Comparison of ENCODE assay signal across 8 cellular contexts in the genomic region with DNA sequence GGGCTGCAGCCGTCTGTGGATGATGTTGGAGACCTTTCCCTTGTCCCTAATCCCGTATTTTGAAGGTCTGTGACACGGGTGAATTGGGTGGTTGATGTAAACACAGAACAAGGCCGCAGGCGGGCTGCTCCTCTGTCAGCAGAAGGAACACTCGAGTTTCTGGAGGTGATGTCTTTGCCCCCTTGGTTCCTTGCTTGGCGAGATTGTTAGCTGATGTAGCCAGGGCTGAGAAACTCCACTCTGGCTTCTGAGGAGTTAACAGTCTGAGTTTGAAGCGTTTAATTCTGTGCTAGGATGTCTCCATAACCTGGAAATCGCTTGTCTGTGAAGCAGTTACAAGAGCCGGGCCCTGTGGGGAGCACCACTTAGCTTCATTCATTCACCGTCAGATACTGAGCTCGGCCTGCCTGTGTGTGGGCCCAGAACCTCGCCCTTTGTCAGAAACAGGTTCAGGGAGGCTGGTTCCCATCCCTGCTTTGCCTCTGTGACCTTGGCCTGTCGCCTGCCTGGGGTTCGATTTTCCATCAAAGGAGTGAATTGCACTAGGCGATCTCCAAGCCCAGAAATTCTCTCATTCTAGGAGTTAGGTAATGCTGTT. TPM values are rescaled to one million over a fixed set of nuclear protein-coding genes. Genes with fewer than 3 reads are reported as not detected.
DNase-seq lines count a peak whose midpoint lies in the region; ATAC-seq and TF ChIP-seq lines count a peak whose summit lies in the region.

No MANE protein-coding gene starts in this region.

- POLR2A ChIA-PET in HEK293T (lab: Yijun Ruan, JAX): interaction anchor here (0.6 to 3.1 kb wide), 3 partner anchors 29 to 96 kb away, joined by 4 to 20 read pairs (median 7); a partner anchor contains a TSS

- peak overlapping the region; percentile 97 for H3K4me3 ChIP-seq in BLaER1
- H3K4me3 ChIP-seq in smooth muscle cell: peak overlapping the region; percentile 83

- H3K27me3 ChIP-seq in BLaER1 (no peaks in the 10 kb centered on the region), smooth muscle cell (ENCODE audit: low read depth) (no peaks in the 10 kb centered on the region)

- H3K9me3 ChIP-seq in BLaER1: no peaks in the 10 kb centered on the region
- H3K9me3 ChIP-seq in smooth muscle cell (replicated peaks; ENCODE audit: low read depth): no peaks in the 10 kb centered on the region

- H3K4me1 ChIP-seq in BLaER1: peaks cover 61% of the 10 kb centered on the region
- H3K4me1 ChIP-seq in smooth muscle cell (ENCODE audit: low read depth): peaks cover 9% of the 10 kb centered on the region

- CTCF ChIA-PET in HEK293T (lab: Yijun Ruan, JAX): interaction anchor here (2.4 kb wide), 1 partner anchor 16 kb away, joined by 18 read pairs; no protein-coding TSS in a partner anchor

- H3K79me2 ChIP-seq in smooth muscle cell (ENCODE audit: low read depth): peaks cover 62% of the 10 kb centered on the region

- no peak for ATAC-seq in HG03039 (IDR thresholded peaks at IDR 0.05; ENCODE audit: unreplicated experiment)

- TF ChIP-seq CTCF in smooth muscle cell (IDR thresholded peaks at IDR 0.05; ENCODE audit: borderline replicate concordance, insufficient read depth, poor library complexity, severe bottlenecking): no peak

- H3K9ac ChIP-seq in BLaER1 (peak overlapping the region; percentile 96), smooth muscle cell (ENCODE audit: low read depth) (peak overlapping the region; percentile 91)

- WGBS in smooth muscle cell (ENCODE audit: low lambda C conversion rate): 37% methylated on average over 16 of the region's 16 CpGs

- H3K36me3 ChIP-seq in BLaER1 (peaks cover 49% of the 10 kb centered on the region), smooth muscle cell (ENCODE audit: low read depth) (no peaks in the 10 kb centered on the region)

- H3K27ac ChIP-seq in BLaER1 (peak overlapping the region; percentile 88), smooth muscle cell (ENCODE audit: low read depth) (peak overlapping the region; percentile 84)

- in situ Hi-C loops in KBM-7 (cut with MboI; ENCODE audit: low pct_unique_long_range_greater_than_20kb, low sequenced_read_pairs): no loop called here

- peaks cover 13% of the 10 kb centered on the region for H3F3A ChIP-seq in smooth muscle cell (ENCODE audit: low read depth)

- H3K4me2 ChIP-seq in BLaER1: peak overlapping the region; percentile 94
- H3K4me2 ChIP-seq in smooth muscle cell: peak overlapping the region; percentile 91

- DNase-seq in KBM-7 (peak; percentile 30), astrocyte of the hippocampus (ENCODE audit: low read depth, low spot score) (peak; percentile 63), iPS-NIHi11 (ENCODE audit: low spot score) (peak; percentile 26), smooth muscle cell (lab: John Stamatoyannopoulos, UW; ENCODE audit: unreplicated experiment) (no peak), globus pallidus (ENCODE audit: low spot score) (no peak), HEK293T (ENCODE audit: extremely low spot score) (no peak)

- H2AFZ ChIP-seq in smooth muscle cell (ENCODE audit: low read depth): no peak overlapping the region

- H4K20me1 ChIP-seq in BLaER1 (peaks cover 56% of the 10 kb centered on the region), smooth muscle cell (ENCODE audit: low read depth) (peaks cover 53% of the 10 kb centered on the region)

TF ChIP-seq in HEK293T, 16 proteins besides CTCF, POLR2A, EP300 and RAD21:
- no peak for TF ChIP-seq HDGF (IDR thresholded peaks at IDR 0.05; ENCODE audit: borderline replicate concordance)

RNA-seq across cellular contexts. Expression of a gene that starts 1.3 kb away (rescaled TPM):
- total RNA-seq in smooth muscle cell: 36.2 and 43.6 TPM in 2 replicates
- polyA plus RNA-seq in smooth muscle cell: 47.8 and 69.2 TPM in 2 replicates

RNA-seq across cellular contexts. Expression of a gene that starts 29.2 kb away (rescaled TPM):
- 28.6 and 33.4 TPM in 2 replicates for total RNA-seq in smooth muscle cell
- polyA plus RNA-seq in smooth muscle cell: 7.2 and 11.2 TPM in 2 replicates

Comparison
In these comparisons a context has a peak if more than half of its experiments do, and no peak if none do; other contexts are left out.
1. DNase-seq: peak in KBM-7 (single experiment), astrocyte of the hippocampus (single experiment) and iPS-NIHi11 (single experiment); none in smooth muscle cell (single experiment), globus pallidus (single experiment) and HEK293T (single experiment).